In the genomic region with DNA sequence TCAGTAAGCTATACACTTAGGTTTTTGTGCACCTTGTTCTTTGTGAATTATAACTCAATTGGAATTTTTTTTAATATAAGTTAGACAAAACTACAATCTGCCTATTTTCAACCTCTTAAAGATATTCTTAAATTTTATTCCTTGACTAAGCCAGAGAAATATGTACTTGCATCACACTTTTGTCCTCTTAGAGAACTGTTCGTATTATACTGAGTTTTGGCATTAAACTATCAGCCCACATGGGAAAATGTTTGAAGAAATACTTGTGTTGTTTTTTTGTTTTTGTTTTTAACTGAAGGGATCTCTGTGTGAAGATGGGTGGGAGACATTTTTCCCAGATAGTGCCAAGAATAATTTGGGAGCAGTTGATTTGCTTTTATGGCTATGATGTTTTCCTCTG, we compare ENCODE assay signal across 1 cellular context.
TF ChIP-seq lines count a peak whose summit lies in the region.

No MANE protein-coding gene starts in this region.

TF ChIP-seq in IMR-90, 13 proteins besides CTCF, POLR2A, EP300 and RAD21 (continued from another document):
- no peak for TF ChIP-seq RCOR1 (IDR thresholded peaks at IDR 0.05; ENCODE audit: insufficient replicate concordance, low read length)
- peak; percentile 83 for TF ChIP-seq CEBPB (IDR thresholded peaks at IDR 0.05; ENCODE audit: low read depth, low read length)
